In genomic region chr12:120214626-120215356, GRCh38 we compare ENCODE assay signal across 24 cellular contexts.
"Had no signal": no experiment of that assay in that cellular context is flagged by ENCODE, and none has a peak within 500 bp of the region (broad histone marks: within the 10 kb centered on the region; RNA-seq: fewer than 3 reads in every experiment).

No MANE protein-coding gene starts in this region.

- H3K4me1 ChIP-seq: breast epithelium, esophagus muscularis mucosa, testis, uterus had no signal

- H3K27me3 Mint-ChIP-seq: activated naive CD8-positive, alpha-beta T cell treated with anti-CD3 and anti-CD28 coated beads for 36 hours; central memory CD8-positive, alpha-beta T cell had no signal

- H3K27ac Mint-ChIP-seq: activated B cell treated with CpG ODN at 0.5 μM for 24 hours; activated naive CD8-positive, alpha-beta T cell treated with anti-CD3 and anti-CD28 coated beads for 36 hours; activated T-helper 2 cell treated with anti-CD3 and anti-CD28 coated beads, Interferon-gamma antibody, Interleukin-2, Interleukin-4, amounts not matched to agents 10 μg/mL and 5 μg/mL and 100 μg/mL, durations not matched to agents 14 hours and 24 hours and 36 hours; memory B cell had no signal

- H3K4me3 ChIP-seq: breast epithelium, esophagus muscularis mucosa, testis, uterus had no signal

- H3K27ac ChIP-seq: breast epithelium, esophagus muscularis mucosa, testis, uterus had no signal

- H3K4me3 Mint-ChIP-seq: activated B cell treated with CpG ODN at 0.5 μM for 24 hours; activated naive CD8-positive, alpha-beta T cell treated with anti-CD3 and anti-CD28 coated beads for 36 hours; activated T-cell treated with anti-CD3 and anti-CD28 coated beads, Interleukin-2, amount 50 U/mL, for 4 hours; central memory CD8-positive, alpha-beta T cell; memory B cell had no signal

- H3K36me3 ChIP-seq: uterus had no signal

- H3K9me3 ChIP-seq: breast epithelium, esophagus muscularis mucosa, testis, uterus had no signal

- DNase-seq: activated B cell treated with CpG ODN at 0.5 μM for 24 hours; activated CD4-positive, alpha-beta T cell treated with anti-CD3 and anti-CD28 coated beads for 4 hours; activated CD4-positive, alpha-beta T cell treated with anti-CD3 and anti-CD28 coated beads, Interleukin-2, amount 50 U/mL, for 48 hours; activated CD8-positive, alpha-beta memory T cell treated with anti-CD3 and anti-CD28 coated beads, Interleukin-2, amount 50 U/mL, for 48 hours; activated naive CD4-positive, alpha-beta T cell; activated naive CD8-positive, alpha-beta T cell treated with anti-CD3 and anti-CD28 coated beads for 36 hours; activated T-cell treated with anti-CD3 and anti-CD28 coated beads, Interleukin-2, amount 50 U/mL, for 4 hours; effector memory CD4-positive, alpha-beta T cell; hypothalamus; left cardiac atrium; occipital lobe; stimulated activated CD4-positive, alpha-beta T cell treated with anti-CD3 and anti-CD28 coated beads, Interleukin-4, amount 100 ng/mL, for 1 hour; stimulated activated naive CD4-positive, alpha-beta T cell; testis; trophoblast cell; uterus had no signal

- H3K9me3 Mint-ChIP-seq: activated B cell treated with CpG ODN at 0.5 μM for 24 hours; activated naive CD8-positive, alpha-beta T cell treated with anti-CD3 and anti-CD28 coated beads for 36 hours; activated T-cell treated with anti-CD3 and anti-CD28 coated beads, Interleukin-2, amount 50 U/mL, for 4 hours; activated T-helper 2 cell treated with anti-CD3 and anti-CD28 coated beads, Interferon-gamma antibody, Interleukin-2, Interleukin-4, amounts not matched to agents 10 μg/mL and 5 μg/mL and 100 μg/mL, durations not matched to agents 14 hours and 24 hours and 36 hours; central memory CD8-positive, alpha-beta T cell; memory B cell had no signal

- H3K4me1 Mint-ChIP-seq: activated B cell treated with CpG ODN at 0.5 μM for 24 hours, memory B cell had no signal

- FAIRE-seq: colon, frontal cortex, islet of Langerhans had no signal

- ATAC-seq: activated T-cell treated with anti-CD3 and anti-CD28 coated beads, Interleukin-2, amount 50 U/mL, for 4 hours; left cardiac atrium had no signal
